ENCODE assay signal across 8 cellular contexts in the genomic region with DNA sequence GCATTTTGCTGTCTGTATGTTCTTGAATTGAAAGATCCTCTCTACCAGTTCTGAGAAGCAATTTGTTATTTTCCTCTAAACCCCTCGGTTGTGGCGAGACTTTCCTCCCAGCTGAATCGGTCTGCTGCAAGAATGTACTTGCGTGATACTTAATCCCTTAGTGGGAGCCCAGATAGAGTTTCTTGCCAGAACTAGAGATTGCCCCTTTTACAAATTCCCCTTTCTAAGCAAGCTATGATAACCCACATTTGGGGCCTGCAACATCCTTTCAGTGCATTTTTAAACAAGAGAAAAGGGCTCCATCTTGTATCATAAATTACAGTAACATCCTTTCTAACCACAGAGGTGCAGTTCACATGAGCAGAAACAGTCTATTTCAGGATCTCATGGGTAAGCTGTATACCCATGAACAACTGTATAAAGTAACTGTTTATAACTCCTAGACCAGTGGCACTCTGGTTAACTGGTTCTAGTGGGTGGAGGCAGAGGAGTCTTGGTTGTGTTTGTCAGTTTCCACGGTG.
DNase-seq lines count a peak whose midpoint lies in the region; ATAC-seq lines count a peak whose summit lies in the region.

No MANE protein-coding gene starts in this region.

- H3K4me1 Mint-ChIP-seq in stimulated activated naive CD8-positive, alpha-beta T cell treated with anti-CD3 and anti-CD28 coated beads, Interleukin-15, Interleukin-2, amounts not matched to agents 100 ng/mL and 50 ng/mL, for 24 hours (ENCODE audit: low read depth) = peaks cover 53% of the 10 kb centered on the region
- H3K4me1 Mint-ChIP-seq in effector memory CD8-positive, alpha-beta T cell (ENCODE audit: low read depth in 2 of 2) = peaks cover 28 to 35% of the 10 kb centered on the region in 2 donors
- H3K4me1 Mint-ChIP-seq in stimulated activated naive CD8-positive, alpha-beta T cell treated with anti-CD3 and anti-CD28 coated beads, Interleukin-15, amount 100 ng/mL, for 72 hours = peaks cover 55% of the 10 kb centered on the region

- H3K27ac Mint-ChIP-seq in stimulated activated naive CD8-positive, alpha-beta T cell treated with anti-CD3 and anti-CD28 coated beads, Interleukin-15, Interleukin-2, amounts not matched to agents 100 ng/mL and 50 ng/mL, for 24 hours = peak overlapping the region; percentile 99
- peak overlapping the region; percentile 81 to 89 for H3K27ac Mint-ChIP-seq in effector memory CD8-positive, alpha-beta T cell
- peak overlapping the region; percentile 87 to 94 for H3K27ac Mint-ChIP-seq in stimulated activated naive CD8-positive, alpha-beta T cell treated with anti-CD3 and anti-CD28 coated beads, Interleukin-15, amount 100 ng/mL, for 72 hours

- no peak for ATAC-seq in stimulated activated naive CD8-positive, alpha-beta T cell treated with anti-CD3 and anti-CD28 coated beads, Interleukin-15, Interleukin-2, amounts not matched to agents 100 U/mL and 50 U/mL, for 24 hours
- peak; percentile 59 for ATAC-seq in effector memory CD8-positive, alpha-beta T cell (replicated peaks)
- peak; percentile 77 for ATAC-seq in stimulated activated naive CD8-positive, alpha-beta T cell treated with anti-CD3 and anti-CD28 coated beads, Interleukin-15, amount 100 ng/mL, for 72 hours

- H3K27me3 Mint-ChIP-seq in stimulated activated naive CD8-positive, alpha-beta T cell treated with anti-CD3 and anti-CD28 coated beads, Interleukin-15, Interleukin-2, amounts not matched to agents 100 ng/mL and 50 ng/mL, for 24 hours = no peaks in the 10 kb centered on the region
- H3K27me3 Mint-ChIP-seq in effector memory CD8-positive, alpha-beta T cell = no peaks in the 10 kb centered on the region
- no peaks in the 10 kb centered on the region for H3K27me3 Mint-ChIP-seq in stimulated activated naive CD8-positive, alpha-beta T cell treated with anti-CD3 and anti-CD28 coated beads, Interleukin-15, amount 100 ng/mL, for 72 hours

- peak overlapping the region; percentile 77 for H3K4me3 Mint-ChIP-seq in stimulated activated naive CD8-positive, alpha-beta T cell treated with anti-CD3 and anti-CD28 coated beads, Interleukin-15, Interleukin-2, amounts not matched to agents 100 ng/mL and 50 ng/mL, for 24 hours
- H3K4me3 Mint-ChIP-seq in effector memory CD8-positive, alpha-beta T cell = peak overlapping the region; percentile 10 to 34
- peak overlapping the region; percentile 57 to 64 for H3K4me3 Mint-ChIP-seq in stimulated activated naive CD8-positive, alpha-beta T cell treated with anti-CD3 and anti-CD28 coated beads, Interleukin-15, amount 100 ng/mL, for 72 hours

- H3K9me3 Mint-ChIP-seq in stimulated activated naive CD8-positive, alpha-beta T cell treated with anti-CD3 and anti-CD28 coated beads, Interleukin-15, Interleukin-2, amounts not matched to agents 100 ng/mL and 50 ng/mL, for 24 hours = no peaks in the 10 kb centered on the region
- H3K9me3 Mint-ChIP-seq in effector memory CD8-positive, alpha-beta T cell = no peaks in the 10 kb centered on the region
- no peaks in the 10 kb centered on the region for H3K9me3 Mint-ChIP-seq in stimulated activated naive CD8-positive, alpha-beta T cell treated with anti-CD3 and anti-CD28 coated beads, Interleukin-15, amount 100 ng/mL, for 72 hours

- no peaks in the 10 kb centered on the region for H3K36me3 Mint-ChIP-seq in stimulated activated naive CD8-positive, alpha-beta T cell treated with anti-CD3 and anti-CD28 coated beads, Interleukin-15, Interleukin-2, amounts not matched to agents 100 ng/mL and 50 ng/mL, for 24 hours (ENCODE audit: low read depth)
- H3K36me3 Mint-ChIP-seq in effector memory CD8-positive, alpha-beta T cell (ENCODE audit: insufficient read depth) = peaks cover 2% of the 10 kb centered on the region

- DNase-seq in stimulated activated naive CD8-positive, alpha-beta T cell treated with anti-CD3 and anti-CD28 coated beads, Interleukin-15, Interleukin-2, amounts not matched to agents 100 U/mL and 50 U/mL, for 24 hours = no peak
- DNase-seq in NCI-H2171 (lab: John Stamatoyannopoulos, UW) = peak; percentile 56
- DNase-seq in effector memory CD8-positive, alpha-beta T cell = peak in 1 of 3 experiments; percentile 1
- DNase-seq in stimulated activated naive CD8-positive, alpha-beta T cell treated with anti-CD3 and anti-CD28 coated beads, Interleukin-15, amount 100 ng/mL, for 72 hours = peak; percentile 49 to 68
- no peak for DNase-seq in HUDEP-2 (lab: John Stamatoyannopoulos, UW; ENCODE audit: unreplicated experiment in 76 of 76)
- DNase-seq in 8988T = no peak
- DNase-seq in activated CD8-positive, alpha-beta memory T cell treated with anti-CD3 and anti-CD28 coated beads for 24 hours = no peak

Comparison
In these comparisons a context has a peak if more than half of its experiments do, and no peak if none do; other contexts are left out.
1. DNase-seq: peak in NCI-H2171 (single experiment) and stimulated activated naive CD8-positive, alpha-beta T cell treated with anti-CD3 and anti-CD28 coated beads, Interleukin-15, amount 100 ng/mL, for 72 hours (2 of 2); none in stimulated activated naive CD8-positive, alpha-beta T cell treated with anti-CD3 and anti-CD28 coated beads, Interleukin-15, Interleukin-2, amounts not matched to agents 100 U/mL and 50 U/mL, for 24 hours (single experiment), HUDEP-2 (0 of 76), 8988T (single experiment) and activated CD8-positive, alpha-beta memory T cell treated with anti-CD3 and anti-CD28 coated beads for 24 hours (single experiment).
2. H3K4me3 Mint-ChIP-seq: peak in every context shown above with its lines; median percentile 77 in stimulated activated naive CD8-positive, alpha-beta T cell treated with anti-CD3 and anti-CD28 coated beads, Interleukin-15, Interleukin-2, amounts not matched to agents 100 ng/mL and 50 ng/mL, for 24 hours; 60 in stimulated activated naive CD8-positive, alpha-beta T cell treated with anti-CD3 and anti-CD28 coated beads, Interleukin-15, amount 100 ng/mL, for 72 hours; 22 in effector memory CD8-positive, alpha-beta T cell.
3. Peak in every context shown above with its lines, with median percentiles within 50 percentile points of each other: H3K27ac Mint-ChIP-seq.